Comparison of ENCODE assay signal across 1 cellular context in the genomic region with DNA sequence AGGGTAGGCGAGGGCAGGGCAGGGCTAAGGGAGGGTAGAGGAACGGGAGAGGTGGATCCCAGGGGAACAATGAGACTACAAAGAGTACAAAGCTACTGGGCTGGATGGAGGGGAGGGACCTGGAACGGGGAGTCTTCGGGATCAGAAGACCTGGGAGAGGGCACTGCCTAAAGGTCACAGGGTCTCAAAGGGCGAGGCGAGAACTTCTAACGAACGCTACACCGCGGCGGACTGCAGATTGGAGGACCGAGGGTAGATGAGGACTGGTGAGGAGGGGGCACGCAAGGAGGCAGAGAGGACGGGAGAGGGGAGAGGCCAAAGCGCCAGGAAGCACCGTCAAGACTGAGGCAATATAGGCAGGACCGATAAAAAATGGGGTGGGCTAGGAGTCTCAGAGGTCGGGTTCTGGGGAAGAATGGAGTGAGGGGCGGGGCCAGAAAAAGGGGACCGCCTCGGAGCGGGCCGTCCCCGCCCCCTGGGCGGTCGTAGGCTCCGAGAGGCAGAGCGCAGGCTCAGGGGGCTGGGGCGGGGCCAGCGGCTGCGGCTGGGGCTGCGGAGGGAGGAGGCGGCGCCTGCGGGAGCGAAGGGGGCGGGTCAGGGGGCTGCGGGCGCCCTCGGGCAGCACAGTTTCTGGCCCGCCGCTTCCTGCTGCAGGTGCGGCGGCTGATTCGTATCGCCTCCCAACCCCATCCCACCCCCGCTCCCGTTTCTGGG.
A peak's percentile ranks its signal among the peaks of the same experiment; 100 is the strongest.
TF ChIP-seq lines count a peak whose summit lies in the region.

No MANE protein-coding gene starts in this region.

TF ChIP-seq in HepG2, 621 proteins besides CTCF, POLR2A, EP300 and RAD21 (continued from another document and continues in another):
- TF ChIP-seq, protein P1, sequence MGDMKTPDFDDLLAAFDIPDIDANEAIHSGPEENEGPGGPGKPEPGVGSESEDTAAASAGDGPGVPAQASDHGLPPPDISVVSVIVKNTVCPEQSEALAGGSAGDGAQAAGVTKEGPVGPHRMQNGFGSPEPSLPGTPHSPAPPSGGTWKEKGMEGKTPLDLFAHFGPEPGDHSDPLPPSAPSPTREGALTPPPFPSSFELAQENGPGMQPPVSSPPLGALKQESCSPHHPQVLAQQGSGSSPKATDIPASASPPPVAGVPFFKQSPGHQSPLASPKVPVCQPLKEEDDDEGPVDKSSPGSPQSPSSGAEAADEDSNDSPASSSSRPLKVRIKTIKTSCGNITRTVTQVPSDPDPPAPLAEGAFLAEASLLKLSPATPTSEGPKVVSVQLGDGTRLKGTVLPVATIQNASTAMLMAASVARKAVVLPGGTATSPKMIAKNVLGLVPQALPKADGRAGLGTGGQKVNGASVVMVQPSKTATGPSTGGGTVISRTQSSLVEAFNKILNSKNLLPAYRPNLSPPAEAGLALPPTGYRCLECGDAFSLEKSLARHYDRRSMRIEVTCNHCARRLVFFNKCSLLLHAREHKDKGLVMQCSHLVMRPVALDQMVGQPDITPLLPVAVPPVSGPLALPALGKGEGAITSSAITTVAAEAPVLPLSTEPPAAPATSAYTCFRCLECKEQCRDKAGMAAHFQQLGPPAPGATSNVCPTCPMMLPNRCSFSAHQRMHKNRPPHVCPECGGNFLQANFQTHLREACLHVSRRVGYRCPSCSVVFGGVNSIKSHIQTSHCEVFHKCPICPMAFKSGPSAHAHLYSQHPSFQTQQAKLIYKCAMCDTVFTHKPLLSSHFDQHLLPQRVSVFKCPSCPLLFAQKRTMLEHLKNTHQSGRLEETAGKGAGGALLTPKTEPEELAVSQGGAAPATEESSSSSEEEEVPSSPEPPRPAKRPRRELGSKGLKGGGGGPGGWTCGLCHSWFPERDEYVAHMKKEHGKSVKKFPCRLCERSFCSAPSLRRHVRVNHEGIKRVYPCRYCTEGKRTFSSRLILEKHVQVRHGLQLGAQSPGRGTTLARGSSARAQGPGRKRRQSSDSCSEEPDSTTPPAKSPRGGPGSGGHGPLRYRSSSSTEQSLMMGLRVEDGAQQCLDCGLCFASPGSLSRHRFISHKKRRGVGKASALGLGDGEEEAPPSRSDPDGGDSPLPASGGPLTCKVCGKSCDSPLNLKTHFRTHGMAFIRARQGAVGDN (CRISPR knock-in tag; IDR thresholded peaks at IDR 0.05) = peak; percentile 36
- TF ChIP-seq ONECUT2 (CRISPR knock-in tag; IDR thresholded peaks at IDR 0.05) (no peak), ZNF17 (CRISPR knock-in tag; IDR thresholded peaks at IDR 0.05) (no peak), MXI1 (IDR thresholded peaks at IDR 0.05; ENCODE audit: borderline replicate concordance, low read depth, low read length) (peak; percentile 34; the same call in 1 of the 3 replicates), ZNF496 (CRISPR knock-in tag; IDR thresholded peaks at IDR 0.05; ENCODE audit: insufficient replicate concordance) (no peak), ZNF670 (CRISPR knock-in tag; IDR thresholded peaks at IDR 0.05; ENCODE audit: borderline replicate concordance) (no peak), BCL6 (CRISPR knock-in tag; IDR thresholded peaks at IDR 0.05) (no peak), KLF15 (CRISPR knock-in tag; IDR thresholded peaks at IDR 0.05; ENCODE audit: borderline replicate concordance) (no peak), ZNF75D (CRISPR knock-in tag; IDR thresholded peaks at IDR 0.05; ENCODE audit: borderline replicate concordance) (no peak), HNRNPH1 (optimal IDR thresholded peaks at IDR 0.05; ENCODE audit: low read depth, low read length) (no peak), PTBP1 (IDR thresholded peaks at IDR 0.05; ENCODE audit: low read depth, low read length, poor library complexity, severe bottlenecking) (no peak), NONO (IDR thresholded peaks at IDR 0.05) (no peak), NONO (CRISPR knock-in tag; conservative IDR thresholded peaks at IDR 0.05) (0 out of 2 replicates have a peak, but pooled peaks have one; percentile 44), BORCS8-MEF2B (CRISPR knock-in tag; IDR thresholded peaks at IDR 0.05) (no peak), ZNF446 (CRISPR knock-in tag; IDR thresholded peaks at IDR 0.05) (no peak), TOPORS (CRISPR knock-in tag; IDR thresholded peaks at IDR 0.05) (no peak), ZBTB20 (CRISPR knock-in tag; IDR thresholded peaks at IDR 0.05; ENCODE audit: borderline replicate concordance, low read depth) (no peak), HNRNPK (IDR thresholded peaks at IDR 0.05; ENCODE audit: low read depth, low read length, poor library complexity, severe bottlenecking) (peak; percentile 65), ZFP1 (CRISPR knock-in tag; IDR thresholded peaks at IDR 0.05) (no peak), GABPB1 (CRISPR knock-in tag; IDR thresholded peaks at IDR 0.05) (peak; percentile 43; the same call in 1 of the 2 replicates), ZNF530 (CRISPR knock-in tag; IDR thresholded peaks at IDR 0.05; ENCODE audit: low read depth) (no peak), ZSCAN12 (CRISPR knock-in tag; IDR thresholded peaks at IDR 0.05) (no peak), ZNF510 (CRISPR knock-in tag; IDR thresholded peaks at IDR 0.05; ENCODE audit: low read depth) (no peak), ZBTB38 (CRISPR knock-in tag; IDR thresholded peaks at IDR 0.05) (peak; percentile 85), ZNF205 (CRISPR knock-in tag; IDR thresholded peaks at IDR 0.05) (no peak), ZNF326 (CRISPR knock-in tag; IDR thresholded peaks at IDR 0.05; ENCODE audit: borderline replicate concordance) (no peak), BRD4 (CRISPR knock-in tag; IDR thresholded peaks at IDR 0.05) (no peak), HNF4G (IDR thresholded peaks at IDR 0.05; ENCODE audit: borderline replicate concordance, low read depth, low read length) (peak; percentile 15; the same call in 1 of the 2 replicates), HNF4G (CRISPR knock-in tag; IDR thresholded peaks at IDR 0.05; ENCODE audit: borderline replicate concordance, low read depth) (no peak), RARA (CRISPR knock-in tag; IDR thresholded peaks at IDR 0.05) (no peak), EEA1 (CRISPR knock-in tag; IDR thresholded peaks at IDR 0.05; ENCODE audit: borderline replicate concordance) (no peak), ATF1 (CRISPR knock-in tag; IDR thresholded peaks at IDR 0.05) (no peak), YEATS2 (CRISPR knock-in tag; IDR thresholded peaks at IDR 0.05; ENCODE audit: borderline replicate concordance) (no peak), ZNF850 (CRISPR knock-in tag; conservative IDR thresholded peaks at IDR 0.05) (no peak)
- TF ChIP-seq, protein P2, sequence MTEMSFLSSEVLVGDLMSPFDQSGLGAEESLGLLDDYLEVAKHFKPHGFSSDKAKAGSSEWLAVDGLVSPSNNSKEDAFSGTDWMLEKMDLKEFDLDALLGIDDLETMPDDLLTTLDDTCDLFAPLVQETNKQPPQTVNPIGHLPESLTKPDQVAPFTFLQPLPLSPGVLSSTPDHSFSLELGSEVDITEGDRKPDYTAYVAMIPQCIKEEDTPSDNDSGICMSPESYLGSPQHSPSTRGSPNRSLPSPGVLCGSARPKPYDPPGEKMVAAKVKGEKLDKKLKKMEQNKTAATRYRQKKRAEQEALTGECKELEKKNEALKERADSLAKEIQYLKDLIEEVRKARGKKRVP (CRISPR knock-in tag; IDR thresholded peaks at IDR 0.05) = no peak
- TF ChIP-seq, protein P3, sequence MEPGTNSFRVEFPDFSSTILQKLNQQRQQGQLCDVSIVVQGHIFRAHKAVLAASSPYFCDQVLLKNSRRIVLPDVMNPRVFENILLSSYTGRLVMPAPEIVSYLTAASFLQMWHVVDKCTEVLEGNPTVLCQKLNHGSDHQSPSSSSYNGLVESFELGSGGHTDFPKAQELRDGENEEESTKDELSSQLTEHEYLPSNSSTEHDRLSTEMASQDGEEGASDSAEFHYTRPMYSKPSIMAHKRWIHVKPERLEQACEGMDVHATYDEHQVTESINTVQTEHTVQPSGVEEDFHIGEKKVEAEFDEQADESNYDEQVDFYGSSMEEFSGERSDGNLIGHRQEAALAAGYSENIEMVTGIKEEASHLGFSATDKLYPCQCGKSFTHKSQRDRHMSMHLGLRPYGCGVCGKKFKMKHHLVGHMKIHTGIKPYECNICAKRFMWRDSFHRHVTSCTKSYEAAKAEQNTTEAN (CRISPR knock-in tag; conservative IDR thresholded peaks at IDR 0.05) = no peak
- TF ChIP-seq, protein P4, sequence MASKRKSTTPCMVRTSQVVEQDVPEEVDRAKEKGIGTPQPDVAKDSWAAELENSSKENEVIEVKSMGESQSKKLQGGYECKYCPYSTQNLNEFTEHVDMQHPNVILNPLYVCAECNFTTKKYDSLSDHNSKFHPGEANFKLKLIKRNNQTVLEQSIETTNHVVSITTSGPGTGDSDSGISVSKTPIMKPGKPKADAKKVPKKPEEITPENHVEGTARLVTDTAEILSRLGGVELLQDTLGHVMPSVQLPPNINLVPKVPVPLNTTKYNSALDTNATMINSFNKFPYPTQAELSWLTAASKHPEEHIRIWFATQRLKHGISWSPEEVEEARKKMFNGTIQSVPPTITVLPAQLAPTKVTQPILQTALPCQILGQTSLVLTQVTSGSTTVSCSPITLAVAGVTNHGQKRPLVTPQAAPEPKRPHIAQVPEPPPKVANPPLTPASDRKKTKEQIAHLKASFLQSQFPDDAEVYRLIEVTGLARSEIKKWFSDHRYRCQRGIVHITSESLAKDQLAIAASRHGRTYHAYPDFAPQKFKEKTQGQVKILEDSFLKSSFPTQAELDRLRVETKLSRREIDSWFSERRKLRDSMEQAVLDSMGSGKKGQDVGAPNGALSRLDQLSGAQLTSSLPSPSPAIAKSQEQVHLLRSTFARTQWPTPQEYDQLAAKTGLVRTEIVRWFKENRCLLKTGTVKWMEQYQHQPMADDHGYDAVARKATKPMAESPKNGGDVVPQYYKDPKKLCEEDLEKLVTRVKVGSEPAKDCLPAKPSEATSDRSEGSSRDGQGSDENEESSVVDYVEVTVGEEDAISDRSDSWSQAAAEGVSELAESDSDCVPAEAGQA (IDR thresholded peaks at IDR 0.05; ENCODE audit: low read depth) = no peak
- TF ChIP-seq, protein P4 (CRISPR knock-in tag; IDR thresholded peaks at IDR 0.05; ENCODE audit: borderline replicate concordance) = no peak
- TF ChIP-seq, protein P5, sequence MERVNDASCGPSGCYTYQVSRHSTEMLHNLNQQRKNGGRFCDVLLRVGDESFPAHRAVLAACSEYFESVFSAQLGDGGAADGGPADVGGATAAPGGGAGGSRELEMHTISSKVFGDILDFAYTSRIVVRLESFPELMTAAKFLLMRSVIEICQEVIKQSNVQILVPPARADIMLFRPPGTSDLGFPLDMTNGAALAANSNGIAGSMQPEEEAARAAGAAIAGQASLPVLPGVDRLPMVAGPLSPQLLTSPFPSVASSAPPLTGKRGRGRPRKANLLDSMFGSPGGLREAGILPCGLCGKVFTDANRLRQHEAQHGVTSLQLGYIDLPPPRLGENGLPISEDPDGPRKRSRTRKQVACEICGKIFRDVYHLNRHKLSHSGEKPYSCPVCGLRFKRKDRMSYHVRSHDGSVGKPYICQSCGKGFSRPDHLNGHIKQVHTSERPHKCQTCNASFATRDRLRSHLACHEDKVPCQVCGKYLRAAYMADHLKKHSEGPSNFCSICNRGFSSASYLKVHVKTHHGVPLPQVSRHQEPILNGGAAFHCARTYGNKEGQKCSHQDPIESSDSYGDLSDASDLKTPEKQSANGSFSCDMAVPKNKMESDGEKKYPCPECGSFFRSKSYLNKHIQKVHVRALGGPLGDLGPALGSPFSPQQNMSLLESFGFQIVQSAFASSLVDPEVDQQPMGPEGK (CRISPR knock-in tag; IDR thresholded peaks at IDR 0.05) = peak; percentile 41; the same call in 1 of the 2 replicates
- TF ChIP-seq, protein P6, sequence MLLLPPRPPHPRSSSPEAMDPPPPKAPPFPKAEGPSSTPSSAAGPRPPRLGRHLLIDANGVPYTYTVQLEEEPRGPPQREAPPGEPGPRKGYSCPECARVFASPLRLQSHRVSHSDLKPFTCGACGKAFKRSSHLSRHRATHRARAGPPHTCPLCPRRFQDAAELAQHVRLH (CRISPR knock-in tag; IDR thresholded peaks at IDR 0.05; ENCODE audit: borderline replicate concordance, low read depth) = peak; percentile 17; the same call in 1 of the 2 replicates
- TF ChIP-seq, protein P7, sequence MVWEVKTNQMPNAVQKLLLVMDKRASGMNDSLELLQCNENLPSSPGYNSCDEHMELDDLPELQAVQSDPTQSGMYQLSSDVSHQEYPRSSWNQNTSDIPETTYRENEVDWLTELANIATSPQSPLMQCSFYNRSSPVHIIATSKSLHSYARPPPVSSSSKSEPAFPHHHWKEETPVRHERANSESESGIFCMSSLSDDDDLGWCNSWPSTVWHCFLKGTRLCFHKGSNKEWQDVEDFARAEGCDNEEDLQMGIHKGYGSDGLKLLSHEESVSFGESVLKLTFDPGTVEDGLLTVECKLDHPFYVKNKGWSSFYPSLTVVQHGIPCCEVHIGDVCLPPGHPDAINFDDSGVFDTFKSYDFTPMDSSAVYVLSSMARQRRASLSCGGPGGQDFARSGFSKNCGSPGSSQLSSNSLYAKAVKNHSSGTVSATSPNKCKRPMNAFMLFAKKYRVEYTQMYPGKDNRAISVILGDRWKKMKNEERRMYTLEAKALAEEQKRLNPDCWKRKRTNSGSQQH (CRISPR knock-in tag; IDR thresholded peaks at IDR 0.05; ENCODE audit: low read depth) = no peak
- TF ChIP-seq, protein P8, sequence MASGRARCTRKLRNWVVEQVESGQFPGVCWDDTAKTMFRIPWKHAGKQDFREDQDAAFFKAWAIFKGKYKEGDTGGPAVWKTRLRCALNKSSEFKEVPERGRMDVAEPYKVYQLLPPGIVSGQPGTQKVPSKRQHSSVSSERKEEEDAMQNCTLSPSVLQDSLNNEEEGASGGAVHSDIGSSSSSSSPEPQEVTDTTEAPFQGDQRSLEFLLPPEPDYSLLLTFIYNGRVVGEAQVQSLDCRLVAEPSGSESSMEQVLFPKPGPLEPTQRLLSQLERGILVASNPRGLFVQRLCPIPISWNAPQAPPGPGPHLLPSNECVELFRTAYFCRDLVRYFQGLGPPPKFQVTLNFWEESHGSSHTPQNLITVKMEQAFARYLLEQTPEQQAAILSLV (CRISPR knock-in tag; IDR thresholded peaks at IDR 0.05; ENCODE audit: borderline replicate concordance) = no peak; the same call in 1 of the 2 replicates
